2 cellular contexts compared by ENCODE assay signal in genomic region chr20:8145246-8145639, GRCh38.
TF ChIP-seq lines count a peak whose summit lies in the region.

No MANE protein-coding gene starts in this region.

TF ChIP-seq in H1, 55 proteins besides CTCF, POLR2A, EP300 and RAD21:
- TF ChIP-seq ATF2 (IDR thresholded peaks at IDR 0.05; ENCODE audit: low read length): no peak
- TF ChIP-seq CHD7 (IDR thresholded peaks at IDR 0.05; ENCODE audit: insufficient replicate concordance, low read length): no peak
- no peak for TF ChIP-seq GABPA (IDR thresholded peaks at IDR 0.05; ENCODE audit: borderline replicate concordance, insufficient read depth, low read length)
- TF ChIP-seq YY1 (IDR thresholded peaks at IDR 0.05; ENCODE audit: low read depth, low read length): no peak
- TF ChIP-seq CEBPB (IDR thresholded peaks at IDR 0.05; ENCODE audit: low read depth, low read length): no peak
- TF ChIP-seq POU5F1 (IDR thresholded peaks at IDR 0.05; ENCODE audit: low read depth, low read length): no peak
- no peak for TF ChIP-seq TAF1 (IDR thresholded peaks at IDR 0.05; ENCODE audit: low read depth, low read length)
- no peak for TF ChIP-seq SIX5 (IDR thresholded peaks at IDR 0.05; ENCODE audit: low read depth, low read length)
- TF ChIP-seq JUND (IDR thresholded peaks at IDR 0.05; ENCODE audit: low read length): no peak
- TF ChIP-seq SIN3A (conservative IDR thresholded peaks at IDR 0.05 in 1 of 2, IDR thresholded peaks at IDR 0.05 in 1 of 2; ENCODE audit: low read depth in 1 of 2, low read length in 2 of 2): no peak
- no peak for TF ChIP-seq SP2 (IDR thresholded peaks at IDR 0.05; ENCODE audit: low read length)
- no peak for TF ChIP-seq EGR1 (IDR thresholded peaks at IDR 0.05; ENCODE audit: borderline replicate concordance, low read depth, low read length)
- TF ChIP-seq NRF1 (IDR thresholded peaks at IDR 0.05; ENCODE audit: low read depth, low read length): no peak

TF ChIP-seq in neural cell, 6 proteins besides CTCF, POLR2A, EP300 and RAD21:
- no peak for TF ChIP-seq SMC3 (conservative IDR thresholded peaks at IDR 0.05; ENCODE audit: poor library complexity)
- TF ChIP-seq EZH2 (IDR thresholded peaks at IDR 0.05; ENCODE audit: borderline replicate concordance, insufficient read depth, low read length, poor library complexity, severe bottlenecking): no peak
- TF ChIP-seq MXI1 (conservative IDR thresholded peaks at IDR 0.05; ENCODE audit: poor library complexity, severe bottlenecking): no peak
- no peak for TF ChIP-seq REST (IDR thresholded peaks at IDR 0.05; ENCODE audit: borderline replicate concordance)
- no peak for TF ChIP-seq TAF1 (IDR thresholded peaks at IDR 0.05; ENCODE audit: low read depth)
- TF ChIP-seq POLR2AphosphoS5 (IDR thresholded peaks at IDR 0.05): no peak
